1 cellular context compared by ENCODE assay signal in genomic region chr20:19737025-19737424, GRCh38.
TF ChIP-seq lines count a peak whose summit lies in the region.

No MANE protein-coding gene starts in this region.

TF ChIP-seq in GM12878, 131 proteins besides CTCF, POLR2A, EP300 and RAD21 (continued from another document and continues in another):
- TF ChIP-seq, protein P1, sequence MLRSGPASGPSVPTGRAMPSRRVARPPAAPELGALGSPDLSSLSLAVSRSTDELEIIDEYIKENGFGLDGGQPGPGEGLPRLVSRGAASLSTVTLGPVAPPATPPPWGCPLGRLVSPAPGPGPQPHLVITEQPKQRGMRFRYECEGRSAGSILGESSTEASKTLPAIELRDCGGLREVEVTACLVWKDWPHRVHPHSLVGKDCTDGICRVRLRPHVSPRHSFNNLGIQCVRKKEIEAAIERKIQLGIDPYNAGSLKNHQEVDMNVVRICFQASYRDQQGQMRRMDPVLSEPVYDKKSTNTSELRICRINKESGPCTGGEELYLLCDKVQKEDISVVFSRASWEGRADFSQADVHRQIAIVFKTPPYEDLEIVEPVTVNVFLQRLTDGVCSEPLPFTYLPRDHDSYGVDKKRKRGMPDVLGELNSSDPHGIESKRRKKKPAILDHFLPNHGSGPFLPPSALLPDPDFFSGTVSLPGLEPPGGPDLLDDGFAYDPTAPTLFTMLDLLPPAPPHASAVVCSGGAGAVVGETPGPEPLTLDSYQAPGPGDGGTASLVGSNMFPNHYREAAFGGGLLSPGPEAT (IDR thresholded peaks at IDR 0.05; ENCODE audit: low read depth): peak; percentile 74
- TF ChIP-seq ZZZ3 (IDR thresholded peaks at IDR 0.05; ENCODE audit: control insufficient read depth, insufficient read length, low read depth): no peak
- TF ChIP-seq MTA3 (IDR thresholded peaks at IDR 0.05; ENCODE audit: borderline replicate concordance, low read length): no peak
- no peak for TF ChIP-seq CEBPB (IDR thresholded peaks at IDR 0.05; ENCODE audit: borderline replicate concordance in 1 of 2, low read depth in 2 of 2, low read length in 2 of 2)
- peak; percentile 42 for TF ChIP-seq SMAD1 (IDR thresholded peaks at IDR 0.05; ENCODE audit: low read depth, partially characterized antibody)
- no peak for TF ChIP-seq CREM (IDR thresholded peaks at IDR 0.05; ENCODE audit: low read depth)
- TF ChIP-seq, protein P2, sequence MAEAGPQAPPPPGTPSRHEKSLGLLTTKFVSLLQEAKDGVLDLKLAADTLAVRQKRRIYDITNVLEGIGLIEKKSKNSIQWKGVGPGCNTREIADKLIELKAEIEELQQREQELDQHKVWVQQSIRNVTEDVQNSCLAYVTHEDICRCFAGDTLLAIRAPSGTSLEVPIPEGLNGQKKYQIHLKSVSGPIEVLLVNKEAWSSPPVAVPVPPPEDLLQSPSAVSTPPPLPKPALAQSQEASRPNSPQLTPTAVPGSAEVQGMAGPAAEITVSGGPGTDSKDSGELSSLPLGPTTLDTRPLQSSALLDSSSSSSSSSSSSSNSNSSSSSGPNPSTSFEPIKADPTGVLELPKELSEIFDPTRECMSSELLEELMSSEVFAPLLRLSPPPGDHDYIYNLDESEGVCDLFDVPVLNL (IDR thresholded peaks at IDR 0.05; ENCODE audit: low read depth, low read length): no peak
- TF ChIP-seq DPF2 (IDR thresholded peaks at IDR 0.05): peak; percentile 44
- TF ChIP-seq BMI1 (IDR thresholded peaks at IDR 0.05; ENCODE audit: borderline replicate concordance): no peak
- TF ChIP-seq TCF12 (IDR thresholded peaks at IDR 0.05; ENCODE audit: low read depth, low read length): no peak
- TF ChIP-seq SMARCA5 (IDR thresholded peaks at IDR 0.05): no peak
- TF ChIP-seq ATF3 (IDR thresholded peaks at IDR 0.05; ENCODE audit: borderline replicate concordance, extremely low read depth, low read depth, low read length): no peak
- TF ChIP-seq IKZF2 (IDR thresholded peaks at IDR 0.05): peak; percentile 79 to 84
- no peak for TF ChIP-seq YBX1 (IDR thresholded peaks at IDR 0.05)
- TF ChIP-seq RELA (IDR thresholded peaks at IDR 0.05; ENCODE audit: borderline replicate concordance, partially characterized antibody): no peak
- TF ChIP-seq, protein P3, sequence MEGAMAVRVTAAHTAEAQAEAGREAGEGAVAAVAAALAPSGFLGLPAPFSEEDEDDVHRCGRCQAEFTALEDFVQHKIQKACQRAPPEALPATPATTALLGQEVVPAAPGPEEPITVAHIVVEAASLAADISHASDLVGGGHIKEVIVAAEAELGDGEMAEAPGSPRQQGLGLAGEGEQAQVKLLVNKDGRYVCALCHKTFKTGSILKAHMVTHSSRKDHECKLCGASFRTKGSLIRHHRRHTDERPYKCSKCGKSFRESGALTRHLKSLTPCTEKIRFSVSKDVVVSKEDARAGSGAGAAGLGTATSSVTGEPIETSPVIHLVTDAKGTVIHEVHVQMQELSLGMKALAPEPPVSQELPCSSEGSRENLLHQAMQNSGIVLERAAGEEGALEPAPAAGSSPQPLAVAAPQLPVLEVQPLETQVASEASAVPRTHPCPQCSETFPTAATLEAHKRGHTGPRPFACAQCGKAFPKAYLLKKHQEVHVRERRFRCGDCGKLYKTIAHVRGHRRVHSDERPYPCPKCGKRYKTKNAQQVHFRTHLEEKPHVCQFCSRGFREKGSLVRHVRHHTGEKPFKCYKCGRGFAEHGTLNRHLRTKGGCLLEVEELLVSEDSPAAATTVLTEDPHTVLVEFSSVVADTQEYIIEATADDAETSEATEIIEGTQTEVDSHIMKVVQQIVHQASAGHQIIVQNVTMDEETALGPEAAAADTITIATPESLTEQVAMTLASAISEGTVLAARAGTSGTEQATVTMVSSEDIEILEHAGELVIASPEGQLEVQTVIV (IDR thresholded peaks at IDR 0.05; ENCODE audit: borderline replicate concordance, partially characterized antibody): no peak
- TF ChIP-seq JUNB (IDR thresholded peaks at IDR 0.05): peak; percentile 69
- no peak for TF ChIP-seq CREB1 (IDR thresholded peaks at IDR 0.05; ENCODE audit: low read depth)
- no peak for TF ChIP-seq HCFC1 (IDR thresholded peaks at IDR 0.05; ENCODE audit: low read length)
- no peak for TF ChIP-seq ESRRA (IDR thresholded peaks at IDR 0.05; ENCODE audit: low read length)
- no peak for TF ChIP-seq NFIC (IDR thresholded peaks at IDR 0.05; ENCODE audit: low read depth, low read length)
- no peak for TF ChIP-seq IRF5 (IDR thresholded peaks at IDR 0.05; ENCODE audit: borderline replicate concordance)
- no peak for TF ChIP-seq NFXL1 (IDR thresholded peaks at IDR 0.05; ENCODE audit: borderline replicate concordance)
- no peak for TF ChIP-seq ELK1 (IDR thresholded peaks at IDR 0.05; ENCODE audit: low read depth, low read length)
- 0 out of 2 replicates have a peak, but pooled peaks have one; percentile 4 for TF ChIP-seq BCL11A (IDR thresholded peaks at IDR 0.05; ENCODE audit: low read depth, low read length)
- no peak for TF ChIP-seq PAX5 (IDR thresholded peaks at IDR 0.05; ENCODE audit: borderline replicate concordance, low read depth, low read length)
- TF ChIP-seq EZH2 (IDR thresholded peaks at IDR 0.05; ENCODE audit: borderline replicate concordance, control insufficient read depth, low read depth, low read length): no peak
- TF ChIP-seq SUPT20H (IDR thresholded peaks at IDR 0.05; ENCODE audit: borderline replicate concordance, control insufficient read depth, low read depth, low read length): no peak
- TF ChIP-seq, protein P4, sequence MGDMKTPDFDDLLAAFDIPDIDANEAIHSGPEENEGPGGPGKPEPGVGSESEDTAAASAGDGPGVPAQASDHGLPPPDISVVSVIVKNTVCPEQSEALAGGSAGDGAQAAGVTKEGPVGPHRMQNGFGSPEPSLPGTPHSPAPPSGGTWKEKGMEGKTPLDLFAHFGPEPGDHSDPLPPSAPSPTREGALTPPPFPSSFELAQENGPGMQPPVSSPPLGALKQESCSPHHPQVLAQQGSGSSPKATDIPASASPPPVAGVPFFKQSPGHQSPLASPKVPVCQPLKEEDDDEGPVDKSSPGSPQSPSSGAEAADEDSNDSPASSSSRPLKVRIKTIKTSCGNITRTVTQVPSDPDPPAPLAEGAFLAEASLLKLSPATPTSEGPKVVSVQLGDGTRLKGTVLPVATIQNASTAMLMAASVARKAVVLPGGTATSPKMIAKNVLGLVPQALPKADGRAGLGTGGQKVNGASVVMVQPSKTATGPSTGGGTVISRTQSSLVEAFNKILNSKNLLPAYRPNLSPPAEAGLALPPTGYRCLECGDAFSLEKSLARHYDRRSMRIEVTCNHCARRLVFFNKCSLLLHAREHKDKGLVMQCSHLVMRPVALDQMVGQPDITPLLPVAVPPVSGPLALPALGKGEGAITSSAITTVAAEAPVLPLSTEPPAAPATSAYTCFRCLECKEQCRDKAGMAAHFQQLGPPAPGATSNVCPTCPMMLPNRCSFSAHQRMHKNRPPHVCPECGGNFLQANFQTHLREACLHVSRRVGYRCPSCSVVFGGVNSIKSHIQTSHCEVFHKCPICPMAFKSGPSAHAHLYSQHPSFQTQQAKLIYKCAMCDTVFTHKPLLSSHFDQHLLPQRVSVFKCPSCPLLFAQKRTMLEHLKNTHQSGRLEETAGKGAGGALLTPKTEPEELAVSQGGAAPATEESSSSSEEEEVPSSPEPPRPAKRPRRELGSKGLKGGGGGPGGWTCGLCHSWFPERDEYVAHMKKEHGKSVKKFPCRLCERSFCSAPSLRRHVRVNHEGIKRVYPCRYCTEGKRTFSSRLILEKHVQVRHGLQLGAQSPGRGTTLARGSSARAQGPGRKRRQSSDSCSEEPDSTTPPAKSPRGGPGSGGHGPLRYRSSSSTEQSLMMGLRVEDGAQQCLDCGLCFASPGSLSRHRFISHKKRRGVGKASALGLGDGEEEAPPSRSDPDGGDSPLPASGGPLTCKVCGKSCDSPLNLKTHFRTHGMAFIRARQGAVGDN (IDR thresholded peaks at IDR 0.05): peak; percentile 49; the same call in 1 of the 2 replicates
- no peak for TF ChIP-seq STAT1 (conservative IDR thresholded peaks at IDR 0.05)
- TF ChIP-seq TAF1 (IDR thresholded peaks at IDR 0.05; ENCODE audit: borderline replicate concordance, low read depth, low read length): no peak
- no peak for TF ChIP-seq SIN3A (IDR thresholded peaks at IDR 0.05; ENCODE audit: low read depth, low read length)
- TF ChIP-seq RB1 (IDR thresholded peaks at IDR 0.05; ENCODE audit: borderline replicate concordance): no peak
- peak; percentile 82; the same call in 1 of the 2 replicates for TF ChIP-seq BACH1 (IDR thresholded peaks at IDR 0.05; ENCODE audit: borderline replicate concordance)
- no peak for TF ChIP-seq MYB (IDR thresholded peaks at IDR 0.05; ENCODE audit: borderline replicate concordance, low read depth, low read length)
- no peak for TF ChIP-seq SREBF2 (IDR thresholded peaks at IDR 0.05; ENCODE audit: low read length)
- no peak for TF ChIP-seq GABPA (IDR thresholded peaks at IDR 0.05; ENCODE audit: low read depth)
- peak; percentile 84 for TF ChIP-seq IKZF1 (conservative IDR thresholded peaks at IDR 0.05)
- TF ChIP-seq KLF5 (IDR thresholded peaks at IDR 0.05; ENCODE audit: partially characterized antibody): no peak
- no peak for TF ChIP-seq POLR2AphosphoS2 (IDR thresholded peaks at IDR 0.05; ENCODE audit: low read depth, low read length)
- TF ChIP-seq MTA2 (IDR thresholded peaks at IDR 0.05; ENCODE audit: low read depth): peak; percentile 76; the same call in 1 of the 2 replicates
- TF ChIP-seq KDM1A (IDR thresholded peaks at IDR 0.05; ENCODE audit: borderline replicate concordance): no peak
- TF ChIP-seq NR2C1 (IDR thresholded peaks at IDR 0.05): no peak
- no peak for TF ChIP-seq HDAC6 (IDR thresholded peaks at IDR 0.05; ENCODE audit: unreplicated experiment)
- TF ChIP-seq LARP7 (IDR thresholded peaks at IDR 0.05): no peak
- no peak for TF ChIP-seq YY1 (IDR thresholded peaks at IDR 0.05; ENCODE audit: low read depth, low read length)
- TF ChIP-seq HSF1 (IDR thresholded peaks at IDR 0.05; ENCODE audit: low read depth, low read length): no peak
- 0 out of 2 replicates have a peak, but pooled peaks have one; percentile 11 for TF ChIP-seq ZNF24 (IDR thresholded peaks at IDR 0.05)
- TF ChIP-seq FOXK2 (IDR thresholded peaks at IDR 0.05): peak; percentile 20; the same call in 1 of the 2 replicates
- TF ChIP-seq MEF2A (IDR thresholded peaks at IDR 0.05; ENCODE audit: insufficient read depth, low read depth, low read length): no peak
- no peak for TF ChIP-seq BRCA1 (IDR thresholded peaks at IDR 0.05; ENCODE audit: low read depth, low read length)
- TF ChIP-seq, protein P5, sequence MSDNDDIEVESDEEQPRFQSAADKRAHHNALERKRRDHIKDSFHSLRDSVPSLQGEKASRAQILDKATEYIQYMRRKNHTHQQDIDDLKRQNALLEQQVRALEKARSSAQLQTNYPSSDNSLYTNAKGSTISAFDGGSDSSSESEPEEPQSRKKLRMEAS (IDR thresholded peaks at IDR 0.05; ENCODE audit: low read depth, low read length): no peak
- TF ChIP-seq IRF4 (IDR thresholded peaks at IDR 0.05; ENCODE audit: low read depth, low read length): 0 out of 2 replicates have a peak, but pooled peaks have one; percentile 26
